In genomic region chr4:69054033-69054432, GRCh38 we compare ENCODE assay signal across 11 cellular contexts. TPM values are rescaled to one million over a fixed set of nuclear protein-coding genes. Genes with fewer than 3 reads are reported as not detected.
"Had no signal": no experiment of that assay in that cellular context is flagged by ENCODE, and none has a peak within 500 bp of the region (broad histone marks: within the 10 kb centered on the region; RNA-seq: fewer than 3 reads in every experiment).

No MANE protein-coding gene starts in this region.

RNA-seq across cellular contexts. Expression of gene UGT2B7, which starts 42.2 kb away (rescaled TPM):
- total RNA-seq: esophagus mucosa, fibroblast of villous mesenchyme, heart right ventricle, left ventricle myocardium superior, lung microvascular endothelial cell, natural killer cell, occipital lobe, psoas muscle, spleen, temporal lobe, vagina had no signal
- polyA plus RNA-seq: heart right ventricle, spleen had no signal
